Comparison of ENCODE assay signal across 9 cellular contexts in the genomic region with DNA sequence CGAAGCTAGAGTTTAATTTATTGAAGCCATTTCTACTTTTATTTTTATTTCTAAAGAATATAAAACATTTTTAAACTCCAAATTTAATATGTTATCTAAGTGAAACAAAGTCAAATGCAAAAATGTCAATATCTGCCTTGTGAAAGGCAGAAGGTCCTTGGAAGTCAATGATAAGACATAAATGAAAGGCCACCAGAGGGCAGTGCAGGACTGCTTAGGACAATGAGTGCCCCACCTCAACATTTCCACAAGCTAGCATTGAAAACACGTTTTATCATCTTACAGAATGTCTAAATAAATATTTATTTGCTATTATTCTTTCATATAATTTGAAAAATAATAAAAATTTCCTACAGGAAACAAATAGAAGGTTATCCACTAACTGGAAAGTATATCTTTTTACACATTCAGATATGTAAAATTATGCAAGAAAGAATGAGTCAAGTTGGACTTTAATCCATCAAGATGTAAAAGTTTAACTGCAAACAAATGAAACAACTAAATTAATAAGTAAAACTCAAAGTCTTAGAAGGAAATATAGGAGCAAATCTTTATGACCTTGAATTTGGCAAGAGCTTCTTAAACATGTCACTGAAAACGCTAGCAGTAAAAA.
DNase-seq lines count a peak whose midpoint lies in the region; ATAC-seq and TF ChIP-seq lines count a peak whose summit lies in the region.
"Had no signal": no experiment of that assay in that cellular context is flagged by ENCODE, and none has a peak within 500 bp of the region (broad histone marks: within the 10 kb centered on the region; RNA-seq: fewer than 3 reads in every experiment).

No MANE protein-coding gene starts in this region.

- H3K27ac Mint-ChIP-seq in activated naive CD8-positive, alpha-beta T cell treated with anti-CD3 and anti-CD28 coated beads, Interleukin-2, amount 50 U/mL, for 24 hours: no peak overlapping the region
- H3K27ac Mint-ChIP-seq in activated T-helper 1 cell treated with anti-CD3 and anti-CD28 coated beads, Interleukin-12 subunit alpha, Interleukin-12 subunit beta, Interleukin-2, Interleukin-4 antibody, amounts not matched to agents 30 ng/mL and 10 ng/mL and 1 ng/mL, durations not matched to agents 14 hours and 24 hours and 36 hours: no peak overlapping the region
- H3K27ac Mint-ChIP-seq: IgD-negative memory B cell had no signal

- CTCF ChIA-PET in OCI-LY7 (lab: Charles Lee; ENCODE audit: unreplicated experiment): no interaction called here

- no peak overlapping the region for H3K27ac ChIP-seq in OCI-LY7 (ENCODE audit: low read depth, low read length, poor library complexity, severe bottlenecking)

- H3K79me2 ChIP-seq in OCI-LY7 (ENCODE audit: insufficient read depth, low read depth, low read length): no peaks in the 10 kb centered on the region

- POLR2A ChIA-PET in OCI-LY7 (lab: Charles Lee): no interaction called here

- intact Hi-C loops in OCI-LY7 (cut with micrococcal nuclease; ENCODE audit: unreplicated experiment): loop anchor here (1.0 kb wide), 1 partner anchor 36 kb away; no protein-coding TSS in a partner anchor
- intact Hi-C loops in left cardiac atrium (cut with DNase I): no loop called here
- intact Hi-C loops in activated T-helper 1 cell treated with anti-CD3 and anti-CD28 coated beads, Interleukin-12 subunit alpha, Interleukin-12 subunit beta, Interleukin-2, Interleukin-4 antibody, amounts not matched to agents 30 ng/mL and 10 ng/mL and 1 ng/mL, durations not matched to agents 14 hours and 24 hours and 36 hours (cut with micrococcal nuclease): loop anchor here (1.0 kb wide), 2 partner anchors 25 to 198 kb away; no protein-coding TSS in a partner anchor

- peak; percentile 63 for DNase-seq in CD1c-positive myeloid dendritic cell (ENCODE audit: extremely low spot score)
- DNase-seq in HuH-7 (ENCODE audit: low spot score): peak; percentile 51
- DNase-seq in OCI-LY7 (ENCODE audit: low spot score): peak; percentile 62
- DNase-seq in activated naive CD8-positive, alpha-beta T cell treated with anti-CD3 and anti-CD28 coated beads, Interleukin-2, amount 50 U/mL, for 24 hours: peak; percentile 65
- peak; percentile 71 for DNase-seq in left cardiac atrium
- peak; percentile 54 for DNase-seq in retina
- DNase-seq in activated T-helper 1 cell treated with anti-CD3 and anti-CD28 coated beads, Interleukin-12 subunit alpha, Interleukin-12 subunit beta, Interleukin-2, Interleukin-4 antibody, amounts not matched to agents 30 ng/mL and 10 ng/mL and 1 ng/mL, durations not matched to agents 14 hours and 24 hours and 36 hours (ENCODE audit: low spot score): no peak

- H3K9me3 ChIP-seq in OCI-LY7 (ENCODE audit: low read length): no peaks in the 10 kb centered on the region

- H3K4me2 ChIP-seq in OCI-LY7 (ENCODE audit: low read length): no peak overlapping the region

- H3K4me1 Mint-ChIP-seq in activated naive CD8-positive, alpha-beta T cell treated with anti-CD3 and anti-CD28 coated beads, Interleukin-2, amount 50 U/mL, for 24 hours: no peaks in the 10 kb centered on the region
- H3K4me1 Mint-ChIP-seq in activated T-helper 1 cell treated with anti-CD3 and anti-CD28 coated beads, Interleukin-12 subunit alpha, Interleukin-12 subunit beta, Interleukin-2, Interleukin-4 antibody, amounts not matched to agents 30 ng/mL and 10 ng/mL and 1 ng/mL, durations not matched to agents 14 hours and 24 hours and 36 hours (ENCODE audit: low read depth): no peaks in the 10 kb centered on the region
- H3K4me1 Mint-ChIP-seq: IgD-negative memory B cell had no signal

- H3K4me1 ChIP-seq in OCI-LY7 (ENCODE audit: insufficient read depth, low read length, poor library complexity, severe bottlenecking): no peaks in the 10 kb centered on the region

- no peaks in the 10 kb centered on the region for H3K36me3 Mint-ChIP-seq in activated naive CD8-positive, alpha-beta T cell treated with anti-CD3 and anti-CD28 coated beads, Interleukin-2, amount 50 U/mL, for 24 hours (ENCODE audit: low read depth)
- H3K36me3 Mint-ChIP-seq in activated T-helper 1 cell treated with anti-CD3 and anti-CD28 coated beads, Interleukin-12 subunit alpha, Interleukin-12 subunit beta, Interleukin-2, Interleukin-4 antibody, amounts not matched to agents 30 ng/mL and 10 ng/mL and 1 ng/mL, durations not matched to agents 14 hours and 24 hours and 36 hours (ENCODE audit: low read depth): no peaks in the 10 kb centered on the region
- H3K36me3 Mint-ChIP-seq: IgD-negative memory B cell had no signal

- no peak overlapping the region for H3K4me3 ChIP-seq in OCI-LY7 (ENCODE audit: low read depth, low read length, poor library complexity, severe bottlenecking)

- H2AFZ ChIP-seq in OCI-LY7 (ENCODE audit: low read length): no peak overlapping the region

- peaks cover 2% of the 10 kb centered on the region for H3K27me3 Mint-ChIP-seq in activated naive CD8-positive, alpha-beta T cell treated with anti-CD3 and anti-CD28 coated beads, Interleukin-2, amount 50 U/mL, for 24 hours
- H3K27me3 Mint-ChIP-seq in activated T-helper 1 cell treated with anti-CD3 and anti-CD28 coated beads, Interleukin-12 subunit alpha, Interleukin-12 subunit beta, Interleukin-2, Interleukin-4 antibody, amounts not matched to agents 30 ng/mL and 10 ng/mL and 1 ng/mL, durations not matched to agents 14 hours and 24 hours and 36 hours (ENCODE audit: insufficient read depth): peaks cover under 1% of the 10 kb centered on the region
- H3K27me3 Mint-ChIP-seq: IgD-negative memory B cell had no signal

- H4K20me1 ChIP-seq in OCI-LY7 (ENCODE audit: insufficient read depth, low read length): no peaks in the 10 kb centered on the region

- ATAC-seq in GM18909 (IDR thresholded peaks at IDR 0.05; ENCODE audit: poor library complexity, unreplicated experiment) (peak; percentile 67), left cardiac atrium (peak; percentile 41 to 55)
- no peak for ATAC-seq in activated naive CD8-positive, alpha-beta T cell treated with anti-CD3 and anti-CD28 coated beads, Interleukin-2, amount 50 U/mL, for 24 hours

- BruUV-seq in OCI-LY7 (replicated peaks; lab: Mats Ljungman, UMichigan): no TSS peak

- no peaks in the 10 kb centered on the region for H3K36me3 ChIP-seq in OCI-LY7 (ENCODE audit: insufficient read depth, low read length)

- H3K9me3 Mint-ChIP-seq in activated naive CD8-positive, alpha-beta T cell treated with anti-CD3 and anti-CD28 coated beads, Interleukin-2, amount 50 U/mL, for 24 hours: no peaks in the 10 kb centered on the region
- H3K9me3 Mint-ChIP-seq in activated T-helper 1 cell treated with anti-CD3 and anti-CD28 coated beads, Interleukin-12 subunit alpha, Interleukin-12 subunit beta, Interleukin-2, Interleukin-4 antibody, amounts not matched to agents 30 ng/mL and 10 ng/mL and 1 ng/mL, durations not matched to agents 14 hours and 24 hours and 36 hours: no peaks in the 10 kb centered on the region

- peak; percentile 81 for TF ChIP-seq CTCF in OCI-LY7 (conservative IDR thresholded peaks at IDR 0.05; ENCODE audit: low read length)

- H3K4me3 Mint-ChIP-seq in activated naive CD8-positive, alpha-beta T cell treated with anti-CD3 and anti-CD28 coated beads, Interleukin-2, amount 50 U/mL, for 24 hours: no peak overlapping the region
- H3K4me3 Mint-ChIP-seq in activated T-helper 1 cell treated with anti-CD3 and anti-CD28 coated beads, Interleukin-12 subunit alpha, Interleukin-12 subunit beta, Interleukin-2, Interleukin-4 antibody, amounts not matched to agents 30 ng/mL and 10 ng/mL and 1 ng/mL, durations not matched to agents 14 hours and 24 hours and 36 hours: no peak overlapping the region
- H3K4me3 Mint-ChIP-seq: IgD-negative memory B cell had no signal

- H3K9me2 ChIP-seq in OCI-LY7 (ENCODE audit: insufficient read depth, low read length): no peaks in the 10 kb centered on the region

Comparison
In these comparisons a context has a peak if more than half of its experiments do, and no peak if none do; other contexts are left out.
1. intact Hi-C loops: an anchor here in OCI-LY7 (1.0 kb wide) and activated T-helper 1 cell treated with anti-CD3 and anti-CD28 coated beads, Interleukin-12 subunit alpha, Interleukin-12 subunit beta, Interleukin-2, Interleukin-4 antibody, amounts not matched to agents 30 ng/mL and 10 ng/mL and 1 ng/mL, durations not matched to agents 14 hours and 24 hours and 36 hours (1.0 kb wide); none called in left cardiac atrium.